In genomic region chr22:31080848-31081649, GRCh38 we compare ENCODE assay signal across 8 cellular contexts. TPM values are rescaled to one million over a fixed set of nuclear protein-coding genes. Genes with fewer than 3 reads are reported as not detected.
DNase-seq lines count a peak whose midpoint lies in the region; ATAC-seq and TF ChIP-seq lines count a peak whose summit lies in the region.

TSS of gene SMTN (plus strand) at chr22:31081318. CDS start at chr22:31083259, 1,941 bp downstream.

- peak; percentile 51 for ATAC-seq in GM19025 (IDR thresholded peaks at IDR 0.05; ENCODE audit: low read depth, unreplicated experiment)
- ATAC-seq in HG03342 (IDR thresholded peaks at IDR 0.05; ENCODE audit: unreplicated experiment), result peak; percentile 55
- peak; percentile 84 for ATAC-seq in left lobe of liver

- TF ChIP-seq CTCF in AG09319 (IDR thresholded peaks at IDR 0.05; ENCODE audit: low read depth, low read length), result no peak

- no peaks in the 10 kb centered on the region for H3K9me3 Mint-ChIP-seq in activated CD4-positive, alpha-beta T cell treated with anti-CD3 and anti-CD28 coated beads, Interleukin-2, amount 10 ng/mL, durations not matched to agents 7 days and 5 days

- peaks cover 35% of the 10 kb centered on the region for H3K4me1 Mint-ChIP-seq in activated CD4-positive, alpha-beta T cell treated with anti-CD3 and anti-CD28 coated beads, Interleukin-2, amount 10 ng/mL, durations not matched to agents 7 days and 5 days

- CTCF ChIA-PET in activated CD4-positive, alpha-beta T cell treated with anti-CD3 and anti-CD28 coated beads, Interleukin-2, amount 10 ng/mL, durations not matched to agents 7 days and 5 days (lab: Charles Lee), result interaction anchor here (0.6 to 1.0 kb wide), 4 partner anchors 27 to 445 kb away, joined by 3 read pairs; partner anchors contain the start of gene SELENOM

- POLR2A ChIA-PET in activated CD4-positive, alpha-beta T cell treated with anti-CD3 and anti-CD28 coated beads, Interleukin-2, amount 10 ng/mL, durations not matched to agents 7 days and 5 days (lab: Charles Lee), result no interaction called here

- no peaks in the 10 kb centered on the region for H3K36me3 Mint-ChIP-seq in activated CD4-positive, alpha-beta T cell treated with anti-CD3 and anti-CD28 coated beads, Interleukin-2, amount 10 ng/mL, durations not matched to agents 7 days and 5 days (ENCODE audit: low read depth)

- peak; percentile 64 for DNase-seq in AG09319 (ENCODE audit: extremely low read depth, low read depth)
- peak; percentile 86 to 90 for DNase-seq in NCI-H524 (lab: John Stamatoyannopoulos, UW)
- peak; percentile 91 for DNase-seq in activated CD4-positive, alpha-beta T cell treated with anti-CD3 and anti-CD28 coated beads, Interleukin-2, amount 10 ng/mL, durations not matched to agents 7 days and 5 days
- DNase-seq in cortex of kidney (lab: John Stamatoyannopoulos, UW), result peak; percentile 72
- DNase-seq in left lobe of liver (ENCODE audit: low spot score), result peak; percentile 92
- DNase-seq in stimulated activated CD4-positive, alpha-beta T cell treated with anti-CD3 and anti-CD28 coated beads, Interleukin-2, amount 100 ng/mL, for 24 hours, result peak; percentile 91 to 93

- peak within 1 kb of the TSS; percentile 86 for H3K27ac Mint-ChIP-seq in activated CD4-positive, alpha-beta T cell treated with anti-CD3 and anti-CD28 coated beads, Interleukin-2, amount 10 ng/mL, durations not matched to agents 7 days and 5 days

- H3K27me3 Mint-ChIP-seq in activated CD4-positive, alpha-beta T cell treated with anti-CD3 and anti-CD28 coated beads, Interleukin-2, amount 10 ng/mL, durations not matched to agents 7 days and 5 days, result no peaks in the 10 kb centered on the region

- peak within 1 kb of the TSS; percentile 86 for H3K4me3 Mint-ChIP-seq in activated CD4-positive, alpha-beta T cell treated with anti-CD3 and anti-CD28 coated beads, Interleukin-2, amount 10 ng/mL, durations not matched to agents 7 days and 5 days

RNA-seq across cellular contexts. Expression of gene SMTN, which starts in this region (rescaled TPM):
- 10 to 100 TPM; 46.1 to 51.6 TPM for total RNA-seq in activated CD4-positive, alpha-beta T cell treated with anti-CD3 and anti-CD28 coated beads, Interleukin-2, amount 10 ng/mL, durations not matched to agents 7 days and 5 days
- 20.9 TPM for total RNA-seq in left lobe of liver

Comparison
In these comparisons a context has a peak if more than half of its experiments do, and no peak if none do; other contexts are left out.
1. Peak in every context shown above with its lines: DNase-seq and ATAC-seq.